ENCODE assay signal across 1 cellular context in genomic region chr17:76268015-76268749, GRCh38.
TF ChIP-seq lines count a peak whose summit lies in the region.

No MANE protein-coding gene starts in this region.

TF ChIP-seq in K562, 482 proteins besides CTCF, POLR2A, EP300 and RAD21 (continued from another document and continues in another):
- TF ChIP-seq CLOCK (CRISPR knock-in tag; IDR thresholded peaks at IDR 0.05; ENCODE audit: borderline replicate concordance), result no peak
- TF ChIP-seq SMARCA4 (IDR thresholded peaks at IDR 0.05), result no peak
- peak; percentile 94 for TF ChIP-seq ZNF24 (IDR thresholded peaks at IDR 0.05)
- no peak for TF ChIP-seq FOXA1 (IDR thresholded peaks at IDR 0.05; ENCODE audit: borderline replicate concordance)
- no peak for TF ChIP-seq E2F4 (CRISPR knock-in tag; IDR thresholded peaks at IDR 0.05; ENCODE audit: low read depth)
- no peak for TF ChIP-seq HMGXB4 (CRISPR knock-in tag; IDR thresholded peaks at IDR 0.05)
- TF ChIP-seq MCM3 (IDR thresholded peaks at IDR 0.05), result no peak
- TF ChIP-seq ATF3 (IDR thresholded peaks at IDR 0.05), result peak; percentile 93
- TF ChIP-seq ATF3 (CRISPR knock-in tag; conservative IDR thresholded peaks at IDR 0.05), result no peak
- TF ChIP-seq PBX2 (CRISPR knock-in tag; IDR thresholded peaks at IDR 0.05; ENCODE audit: low read depth), result no peak
- TF ChIP-seq PBX2 (tag; conservative IDR thresholded peaks at IDR 0.05; ENCODE audit: low read depth), result no peak
- TF ChIP-seq PCBP2 (IDR thresholded peaks at IDR 0.05; ENCODE audit: low read depth, low read length, poor library complexity, severe bottlenecking), result no peak
- TF ChIP-seq ZNF589 (CRISPR knock-in tag; IDR thresholded peaks at IDR 0.05; ENCODE audit: low read depth), result peak; percentile 57; the same call in 1 of the 2 replicates
- 0 out of 2 replicates have a peak, but pooled peaks have one; percentile 21 for TF ChIP-seq MIER1 (IDR thresholded peaks at IDR 0.05; ENCODE audit: low read depth)
- TF ChIP-seq ZFP36 (IDR thresholded peaks at IDR 0.05; ENCODE audit: low read depth, low read length, partially characterized antibody), result peak; percentile 44
- TF ChIP-seq NONO (IDR thresholded peaks at IDR 0.05; ENCODE audit: low read depth in 2 of 2, low read length in 1 of 2), result no peak
- TF ChIP-seq BCLAF1 (IDR thresholded peaks at IDR 0.05; ENCODE audit: borderline replicate concordance in 1 of 2, control insufficient read depth in 1 of 2, low read depth in 2 of 2, low read length in 1 of 2), result no peak; a peak in 1 of 4 replicates
- no peak for TF ChIP-seq CBX8 (IDR thresholded peaks at IDR 0.05; ENCODE audit: borderline replicate concordance, extremely low read depth, low read depth, low read length, poor library complexity, severe bottlenecking)
- no peak for TF ChIP-seq RBM39 (optimal IDR thresholded peaks at IDR 0.05; ENCODE audit: low read depth, low read length)
- TF ChIP-seq EP400 (IDR thresholded peaks at IDR 0.05), result peak; percentile 86
- no peak for TF ChIP-seq TRIM28 (IDR thresholded peaks at IDR 0.05)
- no peak for TF ChIP-seq TFE3 (CRISPR knock-in tag; IDR thresholded peaks at IDR 0.05)
- TF ChIP-seq GTF3C2 (IDR thresholded peaks at IDR 0.05; ENCODE audit: borderline replicate concordance, extremely low read depth, insufficient read length), result no peak
- no peak for TF ChIP-seq ETS1 (conservative IDR thresholded peaks at IDR 0.05; ENCODE audit: control insufficient read depth, low read depth, low read length)
- no peak for TF ChIP-seq HNRNPLL (IDR thresholded peaks at IDR 0.05; ENCODE audit: low read depth, low read length, poor library complexity, severe bottlenecking)
- no peak for TF ChIP-seq IRF2 (CRISPR knock-in tag; IDR thresholded peaks at IDR 0.05)
- TF ChIP-seq ZBTB43 (CRISPR knock-in tag; IDR thresholded peaks at IDR 0.05), result no peak
- no peak; the same call in 1 of the 2 replicates for TF ChIP-seq LCOR (CRISPR knock-in tag; IDR thresholded peaks at IDR 0.05)
- no peak for TF ChIP-seq ZNF3 (CRISPR knock-in tag; IDR thresholded peaks at IDR 0.05)
- no peak for TF ChIP-seq RBM14 (IDR thresholded peaks at IDR 0.05; ENCODE audit: borderline replicate concordance, insufficient read depth, low read depth, low read length)
- no peak for TF ChIP-seq SREBF2 (CRISPR knock-in tag; IDR thresholded peaks at IDR 0.05)
- peak; percentile 13 for TF ChIP-seq NUFIP1 (IDR thresholded peaks at IDR 0.05; ENCODE audit: partially characterized antibody)
- no peak for TF ChIP-seq ZNF766 (CRISPR knock-in tag; conservative IDR thresholded peaks at IDR 0.05)
- no peak for TF ChIP-seq CBX2 (IDR thresholded peaks at IDR 0.05; ENCODE audit: insufficient read depth, low read length, poor library complexity, severe bottlenecking)
